ENCODE assay signal across 28 cellular contexts in genomic region chr18:22044474-22045220, GRCh38.
A peak's percentile ranks its signal among the peaks of the same experiment; 100 is the strongest.
DNase-seq lines count a peak whose midpoint lies in the region; ATAC-seq and TF ChIP-seq lines count a peak whose summit lies in the region.
"Had no signal": no experiment of that assay in that cellular context is flagged by ENCODE, and none has a peak within 500 bp of the region (broad histone marks: within the 10 kb centered on the region; RNA-seq: fewer than 3 reads in every experiment).

No MANE protein-coding gene starts in this region.

- no peaks in the 10 kb centered on the region for H3K27me3 ChIP-seq in neural progenitor cell
- H3K27me3 ChIP-seq: adrenal gland, brain microvascular endothelial cell, heart right ventricle had no signal

- no peak overlapping the region for H3K4me3 Mint-ChIP-seq in neural progenitor cell
- H3K4me3 Mint-ChIP-seq: mesothelial cell of epicardium; T-helper 1 cell treated with Interleukin-12 subunit alpha and Interleukin-12 subunit beta and Interleukin-4 antibody, amounts not matched to agents 30 μg/mL and 1 μg/mL, for 36 hours had no signal

- TF ChIP-seq CTCF in 22Rv1 (IDR thresholded peaks at IDR 0.05) (no peak), neural progenitor cell (IDR thresholded peaks at IDR 0.05) (no peak)

- peak overlapping the region; percentile 82 for H2AFZ ChIP-seq in neural progenitor cell (replicated peaks)

- no peak overlapping the region for H3K27ac Mint-ChIP-seq in neural progenitor cell
- H3K27ac Mint-ChIP-seq: mesothelial cell of epicardium; T-helper 1 cell treated with Interleukin-12 subunit alpha and Interleukin-12 subunit beta and Interleukin-4 antibody, amounts not matched to agents 30 μg/mL and 1 μg/mL, for 36 hours had no signal

- H3K27ac ChIP-seq in 22Rv1 (peak overlapping the region; percentile 100), neural progenitor cell (no peak overlapping the region)
- H3K27ac ChIP-seq: adrenal gland, brain microvascular endothelial cell, foreskin keratinocyte, heart right ventricle, SJSA1 had no signal

- H4K20me1 ChIP-seq in neural progenitor cell (ENCODE audit: low read depth), result no peaks in the 10 kb centered on the region

- peaks cover 24% of the 10 kb centered on the region for H3K4me1 ChIP-seq in neural progenitor cell
- H3K4me1 ChIP-seq: adrenal gland, foreskin keratinocyte, heart right ventricle, SJSA1 had no signal

- H3K9ac ChIP-seq in neural progenitor cell, result no peak overlapping the region

- H3K4me2 ChIP-seq in neural progenitor cell, result no peak overlapping the region

- ATAC-seq in left colon, result peak; percentile 73
- ATAC-seq in SK-N-SH treated with all-trans-retinoic acid at 6 μM for 48 hours, result no peak
- ATAC-seq in GM19397 (IDR thresholded peaks at IDR 0.05; ENCODE audit: unreplicated experiment), result no peak
- ATAC-seq: esophagus mucosa, foreskin keratinocyte, heart right ventricle, K562, left cardiac atrium had no signal

- H3K36me3 Mint-ChIP-seq in neural progenitor cell, result no peaks in the 10 kb centered on the region
- H3K36me3 Mint-ChIP-seq: mesothelial cell of epicardium had no signal

- no peak overlapping the region for H3K4me3 ChIP-seq in neural progenitor cell
- H3K4me3 ChIP-seq: adrenal gland, heart right ventricle, K562, SJSA1 had no signal

- H3K27me3 Mint-ChIP-seq in neural progenitor cell (ENCODE audit: insufficient read depth, low read depth), result peaks cover 11% of the 10 kb centered on the region

- no peaks in the 10 kb centered on the region for H3K36me3 ChIP-seq in neural progenitor cell
- H3K36me3 ChIP-seq: adrenal gland, brain microvascular endothelial cell, heart right ventricle, SJSA1 had no signal

- H3F3A ChIP-seq in neural progenitor cell (ENCODE audit: low read depth), result no peaks in the 10 kb centered on the region

- no peaks in the 10 kb centered on the region for H3K79me2 ChIP-seq in neural progenitor cell (ENCODE audit: low read depth)

- peaks cover 15% of the 10 kb centered on the region for H3K4me1 Mint-ChIP-seq in neural progenitor cell

- intact Hi-C loops in left colon (cut with DNase I, micrococcal nuclease), result no loop called here

- no peaks in the 10 kb centered on the region for H3K9me3 Mint-ChIP-seq in neural progenitor cell
- H3K9me3 Mint-ChIP-seq: T-helper 1 cell treated with Interleukin-12 subunit alpha and Interleukin-12 subunit beta and Interleukin-4 antibody, amounts not matched to agents 30 μg/mL and 1 μg/mL, for 36 hours had no signal

- H3K9me3 ChIP-seq in neural progenitor cell (ENCODE audit: low read depth), result no peaks in the 10 kb centered on the region
- H3K9me3 ChIP-seq: adrenal gland, heart right ventricle, SJSA1 had no signal

- DNase-seq in LoVo (ENCODE audit: low spot score) (peak; percentile 70), left colon (peak; percentile 67 to 83), neural progenitor cell (ENCODE audit: low spot score) (no peak), NCI-H69 (lab: John Stamatoyannopoulos, UW) (no peak), AG20443 (ENCODE audit: low spot score) (no peak)
- DNase-seq: activated CD4-positive, alpha-beta T cell treated with anti-CD3 and anti-CD28 coated beads for 4 hours; activated naive CD4-positive, alpha-beta T cell treated with Interleukin-2 at 50 U/mL for 16 hours; activated T-cell treated with anti-CD3 and anti-CD28 coated beads, Interleukin-2, amount 50 U/mL, for 48 hours; adrenal gland; brain microvascular endothelial cell; DND-41; effector memory CD4-positive, alpha-beta T cell; foreskin keratinocyte; heart right ventricle; left cardiac atrium; NCI-H1694 treated with DMSO at 0.1 percent for 48 hours; NCI-H526; posterior cingulate gyrus; stimulated activated CD8-positive, alpha-beta memory T cell treated with anti-CD3 and anti-CD28 coated beads, Interleukin-4, amount 100 ng/mL, for 48 hours; trophoblast cell had no signal

TF ChIP-seq in SK-N-SH treated with all-trans-retinoic acid at 6 μM for 48 hours, 23 proteins besides CTCF, POLR2A, EP300 and RAD21:
- no peak for TF ChIP-seq TOX (CRISPR knock-in tag; IDR thresholded peaks at IDR 0.05; ENCODE audit: borderline replicate concordance)
- TF ChIP-seq OSR1 (CRISPR knock-in tag; IDR thresholded peaks at IDR 0.05), result no peak
- no peak for TF ChIP-seq ZFP3 (CRISPR knock-in tag; IDR thresholded peaks at IDR 0.05)
- no peak for TF ChIP-seq ISL1 (CRISPR knock-in tag; IDR thresholded peaks at IDR 0.05)
- no peak for TF ChIP-seq ZNF70 (CRISPR knock-in tag; IDR thresholded peaks at IDR 0.05)
- TF ChIP-seq PATZ1 (CRISPR knock-in tag; IDR thresholded peaks at IDR 0.05; ENCODE audit: borderline replicate concordance), result no peak
- TF ChIP-seq GLIS3 (CRISPR knock-in tag; IDR thresholded peaks at IDR 0.05), result no peak
- TF ChIP-seq ZC3H10 (CRISPR knock-in tag; IDR thresholded peaks at IDR 0.05), result no peak

Comparison
In these comparisons a context has a peak if more than half of its experiments do, and no peak if none do; other contexts are left out.
1. DNase-seq: peak in LoVo (single experiment) and left colon (2 of 2); none in neural progenitor cell (single experiment), NCI-H69 (single experiment) and AG20443 (single experiment).